Comparison of ENCODE assay signal across 8 cellular contexts in genomic region chr11:73981051-73981805, GRCh38. TPM values are rescaled to one million over a fixed set of nuclear protein-coding genes. Genes with fewer than 3 reads are reported as not detected.
DNase-seq lines count a peak whose midpoint lies in the region; ATAC-seq and TF ChIP-seq lines count a peak whose summit lies in the region.

No MANE protein-coding gene starts in this region.

- TF ChIP-seq POLR2A in vagina (IDR thresholded peaks at IDR 0.05), result no peak

- H3K4me3 ChIP-seq in heart right ventricle (peak overlapping the region in 7 of 10 donors; percentile 13 to 70 (median 64)), right cardiac atrium (ENCODE audit: low read length) (no peak overlapping the region), adipocyte (ENCODE audit: low read length) (peak overlapping the region; percentile 83), vagina (peak overlapping the region; percentile 10 to 60)

- H3K9me3 ChIP-seq in heart right ventricle (no peaks in the 10 kb centered on the region), right cardiac atrium (ENCODE audit: control insufficient read depth, low read length) (no peaks in the 10 kb centered on the region), adipocyte (ENCODE audit: control insufficient read depth, low read length) (no peaks in the 10 kb centered on the region), vagina (no peaks in the 10 kb centered on the region)

- peaks cover 25% of the 10 kb centered on the region for H3K4me1 Mint-ChIP-seq in mesothelial cell of epicardium

- no peak overlapping the region for H3K27ac Mint-ChIP-seq in mesothelial cell of epicardium

- DNase-seq in heart right ventricle (no peak), right cardiac atrium (no peak), adipocyte (ENCODE audit: low read depth) (no peak), mesothelial cell of epicardium (ENCODE audit: low spot score in 2 of 2, unreplicated experiment in 2 of 2) (no peak), vagina (ENCODE audit: extremely low spot score in 2 of 2) (no peak), cortex of kidney (lab: John Stamatoyannopoulos, UW) (no peak), EL (no peak)

- H3K36me3 ChIP-seq in heart right ventricle, result peaks cover 0 to 48% (median 6%) of the 10 kb centered on the region in 9 donors
- peaks cover 36% of the 10 kb centered on the region for H3K36me3 ChIP-seq in adipocyte (ENCODE audit: control insufficient read depth, insufficient read depth, low read length, severe bottlenecking)
- H3K36me3 ChIP-seq in vagina, result no peaks in the 10 kb centered on the region

- H3K27me3 Mint-ChIP-seq in mesothelial cell of epicardium (ENCODE audit: low read depth), result peaks cover 9% of the 10 kb centered on the region

- H3K4me1 ChIP-seq in heart right ventricle (peaks cover 0 to 70% (median 15%) of the 10 kb centered on the region in 9 donors), right cardiac atrium (ENCODE audit: control insufficient read depth, insufficient read depth, low read length) (peaks cover 2% of the 10 kb centered on the region), adipocyte (ENCODE audit: control insufficient read depth, insufficient read depth, low read length) (peaks cover 35% of the 10 kb centered on the region), vagina (peaks cover 17% of the 10 kb centered on the region)

- H3K4me3 Mint-ChIP-seq in mesothelial cell of epicardium, result peak overlapping the region; percentile 82

- H3K27me3 ChIP-seq in heart right ventricle (no peaks in the 10 kb centered on the region), right cardiac atrium (ENCODE audit: control insufficient read depth, insufficient read depth) (no peaks in the 10 kb centered on the region), adipocyte (replicated peaks; ENCODE audit: control insufficient read depth, insufficient read depth, low read length) (no peaks in the 10 kb centered on the region), vagina (no peaks in the 10 kb centered on the region)

- intact Hi-C loops in heart right ventricle (cut with DNase I) (loop anchor here in 3 of 10 donors (5.0 to 10.0 kb wide), 2 partner anchors 36 to 194 kb away; partner anchors contain the start of genes C2CD3 (in 1 of the 3) and PPME1 (in 1 of the 3)), right cardiac atrium (cut with DNase I) (no loop called here), vagina (cut with DNase I) (no loop called here)

- ATAC-seq in heart right ventricle (no peak), right cardiac atrium (no peak), GM18867 (IDR thresholded peaks at IDR 0.05; ENCODE audit: unreplicated experiment) (no peak)

- H3K9me3 Mint-ChIP-seq in mesothelial cell of epicardium, result no peaks in the 10 kb centered on the region

- peaks cover 11% of the 10 kb centered on the region for H3K36me3 Mint-ChIP-seq in mesothelial cell of epicardium

- 87 to 90% methylated on average over 13 of the region's 13 CpGs for WGBS in heart right ventricle, 2 donors
- 83% methylated on average over 13 of the region's 13 CpGs for WGBS in right cardiac atrium

- H3K27ac ChIP-seq in heart right ventricle (peak overlapping the region in 4 of 10 donors; percentile 22 to 94 (median 70)), right cardiac atrium (ENCODE audit: low read length) (no peak overlapping the region), vagina (no peak overlapping the region)

- TF ChIP-seq CTCF in heart right ventricle (IDR thresholded peaks at IDR 0.05) (no peak), mesothelial cell of epicardium (IDR thresholded peaks at IDR 0.05; ENCODE audit: unreplicated experiment) (no peak), vagina (IDR thresholded peaks at IDR 0.05) (no peak)

- H3K9ac ChIP-seq in adipocyte (ENCODE audit: low read length), result peak overlapping the region; percentile 85

RNA-seq across cellular contexts. Expression of gene UCP2, which starts 1.4 kb away (rescaled TPM):
- total RNA-seq in heart right ventricle, result 10 to 100 TPM; 11.8 to 73.3 (median 18.1) TPM
- 10 to 100 TPM; 10.2 to 18.4 TPM for polyA plus RNA-seq in heart right ventricle
- total RNA-seq in right cardiac atrium, result 10 to 100 TPM; 12.6 to 23.1 (median 17.1) TPM
- 9.9 TPM for polyA plus RNA-seq in right cardiac atrium
- 27.1 to 31.5 TPM (median 27.7 TPM) in 3 replicates for total RNA-seq in mesothelial cell of epicardium
- 51.3 TPM for total RNA-seq in vagina

RNA-seq across cellular contexts. Expression of gene UCP3, which starts 27.7 kb away (rescaled TPM):
- total RNA-seq in heart right ventricle (10 to 100 TPM in 1 of 10 donors, 1 to 10 TPM in 7, under 1 TPM in 2; 0.61 to 12.6 (median 1.6) TPM), right cardiac atrium (1 to 10 TPM; 1.6 to 2.5 (median 1.9) TPM), mesothelial cell of epicardium (4.1 to 5.8 TPM (median 4.5 TPM) in 3 replicates), vagina (1.2 TPM)
- polyA plus RNA-seq in heart right ventricle (1 to 10 TPM in 1 of 2 donors, under 1 TPM in 1; 0.83 to 3.5 TPM), right cardiac atrium (2.0 TPM)

RNA-seq across cellular contexts. Expression of gene DNAJB13, which starts 30.4 kb away (rescaled TPM):
- total RNA-seq in heart right ventricle (not detected), right cardiac atrium (under 1 TPM in 1 of 4 donors, not detected in 3; 0.26 TPM), mesothelial cell of epicardium (0.59 to 0.75 TPM (median 0.60 TPM) in 3 replicates), vagina (not detected)
- polyA plus RNA-seq in heart right ventricle (not detected), right cardiac atrium (not detected)
